8 cellular contexts compared by ENCODE assay signal in the genomic region with DNA sequence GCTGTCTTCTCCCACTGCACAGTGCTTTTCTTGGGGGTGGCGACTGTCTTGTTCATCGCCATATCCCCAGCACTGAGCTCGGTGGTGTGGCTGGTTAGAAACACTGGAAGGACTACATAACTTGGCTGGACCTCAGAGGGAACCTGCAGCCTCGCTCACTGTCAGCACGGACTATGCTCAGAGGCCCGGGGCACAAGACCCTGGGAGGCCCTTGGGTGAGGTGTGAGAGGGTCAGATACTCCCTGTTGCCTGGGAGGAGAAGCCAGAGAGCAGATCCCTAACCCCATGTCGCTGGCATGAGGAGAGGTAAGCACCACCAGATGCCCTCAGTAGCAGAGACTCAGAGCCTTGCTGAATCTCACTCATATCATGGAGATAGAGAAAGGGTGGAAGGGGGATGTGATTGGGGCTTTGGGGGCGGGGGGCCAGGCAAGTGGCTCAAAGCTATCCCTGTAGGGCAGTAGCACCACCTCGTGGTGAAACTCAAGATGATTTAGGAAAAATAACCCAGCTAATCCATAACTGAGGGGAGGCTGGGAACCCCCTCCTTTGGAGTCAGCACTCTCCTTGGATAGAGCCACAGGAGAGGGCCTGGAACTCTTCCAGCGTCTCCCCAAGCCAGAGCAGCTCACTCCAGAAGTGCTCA. TPM values are rescaled to one million over a fixed set of nuclear protein-coding genes. Genes with fewer than 3 reads are reported as not detected.
DNase-seq lines count a peak whose midpoint lies in the region; ATAC-seq and TF ChIP-seq lines count a peak whose summit lies in the region.

No MANE protein-coding gene starts in this region.

- H3K27me3 Mint-ChIP-seq in central memory CD8-positive, alpha-beta T cell, result no peaks in the 10 kb centered on the region

- H3K4me3 Mint-ChIP-seq in central memory CD8-positive, alpha-beta T cell, result no peak overlapping the region

- peak; percentile 20 for TF ChIP-seq CTCF in liver (IDR thresholded peaks at IDR 0.05; ENCODE audit: low read depth, low read length, missing input control)

- DNase-seq in stimulated activated CD4-positive, alpha-beta T cell treated with anti-CD3 and anti-CD28 coated beads, Interleukin-15, amount 100 ng/mL, for 24 hours, result peak; percentile 62
- DNase-seq in stimulated activated CD4-positive, alpha-beta T cell treated with anti-CD3 and anti-CD28 coated beads, Interleukin-4, amount 100 ng/mL, for 1 hour, result no peak
- peak; percentile 71 for DNase-seq in OCI-M1 (lab: John Stamatoyannopoulos, UW)
- DNase-seq in central memory CD8-positive, alpha-beta T cell (ENCODE audit: low spot score in 2 of 2), result no peak
- no peak for DNase-seq in aorta

- ATAC-seq in central memory CD8-positive, alpha-beta T cell (replicated peaks; ENCODE audit: extremely low read depth, poor library complexity, severe bottlenecking), result peak; percentile 21
- ATAC-seq in aorta (ENCODE audit: low FRiP score), result peak; percentile 58
- no peak for ATAC-seq in HG03039 (IDR thresholded peaks at IDR 0.05; ENCODE audit: unreplicated experiment)
- no peak for ATAC-seq in GM21515 (IDR thresholded peaks at IDR 0.05; ENCODE audit: unreplicated experiment)

- peaks cover 21% of the 10 kb centered on the region for H3K4me1 Mint-ChIP-seq in central memory CD8-positive, alpha-beta T cell

- intact Hi-C loops in aorta (cut with DNase I), result loop anchor here (2.0 to 5.0 kb wide), 4 partner anchors 36 to 124 kb away; no protein-coding TSS in a partner anchor

- H3K27ac Mint-ChIP-seq in central memory CD8-positive, alpha-beta T cell (ENCODE audit: low read depth), result no peak overlapping the region

- 43% methylated on average over 10 of the region's 10 CpGs for WGBS in liver
- WGBS in aorta, 2 donors, result 37 to 38% methylated on average over 10 of the region's 10 CpGs

- H3K9me3 Mint-ChIP-seq in central memory CD8-positive, alpha-beta T cell, result no peaks in the 10 kb centered on the region

- no peak overlapping the region for H3K27ac ChIP-seq in liver (ENCODE audit: low read depth in 1 of 2, low read length in 2 of 2)
- no peak overlapping the region for H3K27ac ChIP-seq in aorta (ENCODE audit: low read depth in 1 of 2, low read length in 2 of 2)

- H3K9me3 ChIP-seq in liver (ENCODE audit: control insufficient read depth in 4 of 4, low read length in 3 of 4), result no peaks in the 10 kb centered on the region
- H3K9me3 ChIP-seq in aorta (ENCODE audit: control insufficient read depth, low read length), result no peaks in the 10 kb centered on the region

- H3K4me1 ChIP-seq in liver (ENCODE audit: control insufficient read depth in 4 of 4, insufficient read depth in 4 of 4, low read length in 3 of 4) (no peaks in the 10 kb centered on the region), aorta (ENCODE audit: control insufficient read depth in 1 of 2, insufficient read depth in 2 of 2, low read length in 2 of 2) (no peaks in the 10 kb centered on the region)

- H3K36me3 Mint-ChIP-seq in central memory CD8-positive, alpha-beta T cell (ENCODE audit: insufficient read depth), result no peaks in the 10 kb centered on the region

- peak; percentile 52 to 69 for TF ChIP-seq RAD21 in liver (IDR thresholded peaks at IDR 0.05)

- H3K4me3 ChIP-seq in liver (ENCODE audit: low read depth in 1 of 3, low read length in 3 of 3) (no peak overlapping the region), aorta (ENCODE audit: low read length in 2 of 2) (no peak overlapping the region)

- H3K9ac ChIP-seq in liver (ENCODE audit: low read depth in 1 of 2, low read length in 2 of 2), result no peak overlapping the region

- H3K36me3 ChIP-seq in liver (ENCODE audit: control insufficient read depth in 4 of 4, insufficient read depth in 3 of 4, low read depth in 1 of 4, low read length in 3 of 4) (no peaks in the 10 kb centered on the region), aorta (ENCODE audit: control insufficient read depth in 1 of 2, insufficient read depth in 2 of 2, low read length in 1 of 2) (no peaks in the 10 kb centered on the region)

- H3K27me3 ChIP-seq in liver (ENCODE audit: control insufficient read depth in 4 of 4, insufficient read depth in 4 of 4, low read length in 3 of 4) (no peaks in the 10 kb centered on the region), aorta (ENCODE audit: control insufficient read depth in 1 of 2, insufficient read depth in 2 of 2, low read length in 1 of 2) (no peaks in the 10 kb centered on the region)

TF ChIP-seq in liver, 16 proteins besides CTCF, POLR2A, EP300 and RAD21:
- TF ChIP-seq JUND (IDR thresholded peaks at IDR 0.05) (no peak), NR2F2 (IDR thresholded peaks at IDR 0.05) (no peak), HNF4G (IDR thresholded peaks at IDR 0.05) (no peak), TAF1 (conservative IDR thresholded peaks at IDR 0.05) (no peak), REST (IDR thresholded peaks at IDR 0.05) (no peak), RXRA (IDR thresholded peaks at IDR 0.05) (no peak), HNF4A (conservative IDR thresholded peaks at IDR 0.05) (no peak), FOXA1 (IDR thresholded peaks at IDR 0.05) (no peak), SP1 (IDR thresholded peaks at IDR 0.05) (no peak)
- TF ChIP-seq, protein P1, sequence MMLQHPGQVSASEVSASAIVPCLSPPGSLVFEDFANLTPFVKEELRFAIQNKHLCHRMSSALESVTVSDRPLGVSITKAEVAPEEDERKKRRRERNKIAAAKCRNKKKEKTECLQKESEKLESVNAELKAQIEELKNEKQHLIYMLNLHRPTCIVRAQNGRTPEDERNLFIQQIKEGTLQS (IDR thresholded peaks at IDR 0.05), result no peak
- TF ChIP-seq, protein P2, sequence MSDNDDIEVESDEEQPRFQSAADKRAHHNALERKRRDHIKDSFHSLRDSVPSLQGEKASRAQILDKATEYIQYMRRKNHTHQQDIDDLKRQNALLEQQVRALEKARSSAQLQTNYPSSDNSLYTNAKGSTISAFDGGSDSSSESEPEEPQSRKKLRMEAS (IDR thresholded peaks at IDR 0.05), result no peak
TF ChIP-seq in liver: peak in this region for 0.

RNA-seq across cellular contexts. Expression of gene HDAC7, which starts 18.7 kb away (rescaled TPM):
- total RNA-seq in liver (10 to 100 TPM in 1 of 2 donors, 1 to 10 TPM in 1; 7.1 to 14.7 TPM), aorta (100 to 1,000 TPM; 144 to 192 TPM)
- polyA plus RNA-seq in liver (1 to 10 TPM; 3.5 to 7.2 TPM), aorta (10 to 100 TPM; 17.0 to 93.4 TPM)

Comparison
In these comparisons a context has a peak if more than half of its experiments do, and no peak if none do; other contexts are left out.
1. DNase-seq: peak in stimulated activated CD4-positive, alpha-beta T cell treated with anti-CD3 and anti-CD28 coated beads, Interleukin-15, amount 100 ng/mL, for 24 hours (single experiment) and OCI-M1 (single experiment); none in stimulated activated CD4-positive, alpha-beta T cell treated with anti-CD3 and anti-CD28 coated beads, Interleukin-4, amount 100 ng/mL, for 1 hour (single experiment), central memory CD8-positive, alpha-beta T cell (0 of 2) and aorta (0 of 2).
2. ATAC-seq: peak in central memory CD8-positive, alpha-beta T cell (single experiment) and aorta (single experiment); none in HG03039 (single experiment) and GM21515 (single experiment).
3. RNA of gene HDAC7, which starts 18.7 kb away (total RNA-seq): 144 to 192 TPM in aorta; 7.1 to 14.7 TPM in liver; every median in the first group is over 4 times any median in the second.